In genomic region chr22:27476729-27477128, GRCh38 we compare ENCODE assay signal across 1 cellular context.
TF ChIP-seq lines count a peak whose summit lies in the region.

No MANE protein-coding gene starts in this region.

TF ChIP-seq in GM23338, 12 proteins besides CTCF, POLR2A, EP300 and RAD21 (continued from another document):
- TF ChIP-seq, protein P1, sequence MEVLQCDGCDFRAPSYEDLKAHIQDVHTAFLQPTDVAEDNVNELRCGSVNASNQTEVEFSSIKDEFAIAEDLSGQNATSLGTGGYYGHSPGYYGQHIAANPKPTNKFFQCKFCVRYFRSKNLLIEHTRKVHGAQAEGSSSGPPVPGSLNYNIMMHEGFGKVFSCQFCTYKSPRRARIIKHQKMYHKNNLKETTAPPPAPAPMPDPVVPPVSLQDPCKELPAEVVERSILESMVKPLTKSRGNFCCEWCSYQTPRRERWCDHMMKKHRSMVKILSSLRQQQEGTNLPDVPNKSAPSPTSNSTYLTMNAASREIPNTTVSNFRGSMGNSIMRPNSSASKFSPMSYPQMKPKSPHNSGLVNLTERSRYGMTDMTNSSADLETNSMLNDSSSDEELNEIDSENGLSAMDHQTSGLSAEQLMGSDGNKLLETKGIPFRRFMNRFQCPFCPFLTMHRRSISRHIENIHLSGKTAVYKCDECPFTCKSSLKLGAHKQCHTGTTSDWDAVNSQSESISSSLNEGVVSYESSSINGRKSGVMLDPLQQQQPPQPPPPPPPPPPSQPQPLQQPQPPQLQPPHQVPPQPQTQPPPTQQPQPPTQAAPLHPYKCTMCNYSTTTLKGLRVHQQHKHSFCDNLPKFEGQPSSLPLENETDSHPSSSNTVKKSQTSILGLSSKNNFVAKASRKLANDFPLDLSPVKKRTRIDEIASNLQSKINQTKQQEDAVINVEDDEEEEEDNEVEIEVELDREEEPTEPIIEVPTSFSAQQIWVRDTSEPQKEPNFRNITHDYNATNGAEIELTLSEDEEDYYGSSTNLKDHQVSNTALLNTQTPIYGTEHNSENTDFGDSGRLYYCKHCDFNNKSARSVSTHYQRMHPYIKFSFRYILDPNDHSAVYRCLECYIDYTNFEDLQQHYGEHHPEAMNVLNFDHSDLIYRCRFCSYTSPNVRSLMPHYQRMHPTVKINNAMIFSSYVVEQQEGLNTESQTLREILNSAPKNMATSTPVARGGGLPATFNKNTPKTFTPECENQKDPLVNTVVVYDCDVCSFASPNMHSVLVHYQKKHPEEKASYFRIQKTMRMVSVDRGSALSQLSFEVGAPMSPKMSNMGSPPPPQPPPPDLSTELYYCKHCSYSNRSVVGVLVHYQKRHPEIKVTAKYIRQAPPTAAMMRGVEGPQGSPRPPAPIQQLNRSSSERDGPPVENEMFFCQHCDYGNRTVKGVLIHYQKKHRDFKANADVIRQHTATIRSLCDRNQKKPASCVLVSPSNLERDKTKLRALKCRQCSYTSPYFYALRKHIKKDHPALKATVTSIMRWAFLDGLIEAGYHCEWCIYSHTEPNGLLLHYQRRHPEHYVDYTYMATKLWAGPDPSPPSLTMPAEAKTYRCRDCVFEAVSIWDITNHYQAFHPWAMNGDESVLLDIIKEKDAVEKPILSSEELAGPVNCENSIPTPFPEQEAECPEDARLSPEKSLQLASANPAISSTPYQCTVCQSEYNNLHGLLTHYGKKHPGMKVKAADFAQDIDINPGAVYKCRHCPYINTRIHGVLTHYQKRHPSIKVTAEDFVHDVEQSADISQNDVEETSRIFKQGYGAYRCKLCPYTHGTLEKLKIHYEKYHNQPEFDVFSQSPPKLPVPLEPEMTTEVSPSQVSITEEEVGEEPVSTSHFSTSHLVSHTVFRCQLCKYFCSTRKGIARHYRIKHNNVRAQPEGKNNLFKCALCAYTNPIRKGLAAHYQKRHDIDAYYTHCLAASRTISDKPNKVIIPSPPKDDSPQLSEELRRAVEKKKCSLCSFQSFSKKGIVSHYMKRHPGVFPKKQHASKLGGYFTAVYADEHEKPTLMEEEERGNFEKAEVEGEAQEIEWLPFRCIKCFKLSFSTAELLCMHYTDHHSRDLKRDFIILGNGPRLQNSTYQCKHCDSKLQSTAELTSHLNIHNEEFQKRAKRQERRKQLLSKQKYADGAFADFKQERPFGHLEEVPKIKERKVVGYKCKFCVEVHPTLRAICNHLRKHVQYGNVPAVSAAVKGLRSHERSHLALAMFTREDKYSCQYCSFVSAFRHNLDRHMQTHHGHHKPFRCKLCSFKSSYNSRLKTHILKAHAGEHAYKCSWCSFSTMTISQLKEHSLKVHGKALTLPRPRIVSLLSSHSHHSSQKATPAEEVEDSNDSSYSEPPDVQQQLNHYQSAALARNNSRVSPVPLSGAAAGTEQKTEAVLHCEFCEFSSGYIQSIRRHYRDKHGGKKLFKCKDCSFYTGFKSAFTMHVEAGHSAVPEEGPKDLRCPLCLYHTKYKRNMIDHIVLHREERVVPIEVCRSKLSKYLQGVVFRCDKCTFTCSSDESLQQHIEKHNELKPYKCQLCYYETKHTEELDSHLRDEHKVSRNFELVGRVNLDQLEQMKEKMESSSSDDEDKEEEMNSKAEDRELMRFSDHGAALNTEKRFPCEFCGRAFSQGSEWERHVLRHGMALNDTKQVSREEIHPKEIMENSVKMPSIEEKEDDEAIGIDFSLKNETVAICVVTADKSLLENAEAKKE (CRISPR knock-in tag; IDR thresholded peaks at IDR 0.05): no peak
